Comparison of ENCODE assay signal across 19 cellular contexts in the genomic region with DNA sequence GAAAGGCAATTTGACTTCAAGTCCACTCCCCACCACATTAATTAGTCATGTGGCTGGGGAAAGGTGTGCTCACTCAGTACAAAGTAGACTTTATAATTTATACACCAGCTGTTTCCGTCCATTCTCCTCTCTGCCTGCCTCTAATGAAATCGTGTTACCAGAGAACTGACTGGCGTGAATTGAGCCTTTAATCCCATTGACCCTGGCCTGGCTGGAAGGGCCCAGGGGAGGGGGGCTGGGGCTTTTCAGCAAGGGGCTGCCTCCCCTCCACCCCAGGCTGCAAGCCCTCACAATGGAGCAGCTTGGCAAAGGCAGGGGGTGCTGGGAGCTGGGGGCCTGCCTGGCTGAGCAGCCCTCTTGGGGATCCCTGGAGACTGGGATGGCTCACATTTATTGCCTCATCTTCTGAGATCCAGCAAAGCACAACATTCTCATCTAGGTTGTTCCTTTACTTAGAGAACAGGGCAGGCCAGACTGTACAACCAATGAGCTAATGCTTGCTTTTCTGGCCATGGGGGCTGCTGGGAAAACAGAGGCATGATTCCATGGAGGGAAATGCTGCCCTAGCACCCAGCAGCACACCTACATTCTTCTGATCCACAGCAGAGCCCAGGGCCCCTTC. TPM values are rescaled to one million over a fixed set of nuclear protein-coding genes. Genes with fewer than 3 reads are reported as not detected.
A peak's percentile ranks its signal among the peaks of the same experiment; 100 is the strongest.
DNase-seq lines count a peak whose midpoint lies in the region; ATAC-seq lines count a peak whose summit lies in the region.
"Had no signal": no experiment of that assay in that cellular context is flagged by ENCODE, and none has a peak within 500 bp of the region (broad histone marks: within the 10 kb centered on the region; RNA-seq: fewer than 3 reads in every experiment).

No MANE protein-coding gene starts in this region.

- no peak overlapping the region for H3K4me3 ChIP-seq in ectodermal cell (ENCODE audit: insufficient read depth, low read depth, low read length)
- H3K4me3 ChIP-seq: ascending aorta, ovary had no signal

- DNase-seq in NCI-H2171 treated with DMSO at 0.1 percent for 48 hours (lab: John Stamatoyannopoulos, UW), result peak; percentile 63
- DNase-seq in NCI-H2171 (lab: John Stamatoyannopoulos, UW), result no peak
- DNase-seq in NCI-H524 (lab: John Stamatoyannopoulos, UW), result peak; percentile 87 to 96
- DNase-seq in sciatic nerve (ENCODE audit: low spot score), result peak; percentile 17
- DNase-seq in NCI-H128 (lab: John Stamatoyannopoulos, UW; ENCODE audit: unreplicated experiment), result no peak
- no peak for DNase-seq in stimulated activated naive B cell treated with anti-CD40 and anti-IgM and Interleukin-4, amounts not matched to agents 10 μg/mL and 1 μg/mL and 100 μg/mL, for 72 hours
- DNase-seq: activated CD4-positive, CD25-positive, alpha-beta regulatory T cell; activated naive CD4-positive, alpha-beta T cell; CD4-positive, alpha-beta memory T cell; midbrain; MM.1S; ovary; stimulated activated naive CD8-positive, alpha-beta T cell treated with anti-CD3 and anti-CD28 coated beads, Interleukin-15, Interleukin-2, amounts not matched to agents 100 U/mL and 50 U/mL, for 24 hours; T-helper 1 cell had no signal

- H3K36me3 Mint-ChIP-seq in stimulated activated naive B cell treated with anti-CD40 and anti-IgM and Interleukin-4, amounts not matched to agents 10 μg/mL and 1 μg/mL and 100 μg/mL, for 72 hours, result no peaks in the 10 kb centered on the region
- H3K36me3 Mint-ChIP-seq: CD4-positive, alpha-beta memory T cell had no signal

- H3K27ac Mint-ChIP-seq in stimulated activated naive B cell treated with anti-CD40 and anti-IgM and Interleukin-4, amounts not matched to agents 10 μg/mL and 1 μg/mL and 100 μg/mL, for 72 hours, result no peak overlapping the region
- H3K27ac Mint-ChIP-seq: CD4-positive, alpha-beta memory T cell had no signal

- no peak overlapping the region for H3K4me3 Mint-ChIP-seq in stimulated activated naive B cell treated with anti-CD40 and anti-IgM and Interleukin-4, amounts not matched to agents 10 μg/mL and 1 μg/mL and 100 μg/mL, for 72 hours
- H3K4me3 Mint-ChIP-seq: CD4-positive, alpha-beta memory T cell had no signal

- intact Hi-C loops in sciatic nerve (cut with DNase I), result no loop called here

- no peaks in the 10 kb centered on the region for H3K9me3 Mint-ChIP-seq in stimulated activated naive B cell treated with anti-CD40 and anti-IgM and Interleukin-4, amounts not matched to agents 10 μg/mL and 1 μg/mL and 100 μg/mL, for 72 hours

- peak overlapping the region; percentile 50 for H3K27ac ChIP-seq in ectodermal cell (ENCODE audit: insufficient read depth, low read depth, low read length, poor library complexity, severe bottlenecking)
- H3K27ac ChIP-seq: ascending aorta, ovary had no signal

- peaks cover 22% of the 10 kb centered on the region for H3K4me1 ChIP-seq in ectodermal cell (ENCODE audit: control insufficient read depth, insufficient read depth, low read length)
- H3K4me1 ChIP-seq: ascending aorta had no signal

- peaks cover 9 to 14% of the 10 kb centered on the region in 2 donors for H3K27me3 Mint-ChIP-seq in stimulated activated naive B cell treated with anti-CD40 and anti-IgM and Interleukin-4, amounts not matched to agents 10 μg/mL and 1 μg/mL and 100 μg/mL, for 72 hours

- no peak for ATAC-seq in sciatic nerve
- ATAC-seq in HG02678 (IDR thresholded peaks at IDR 0.05; ENCODE audit: unreplicated experiment), result no peak
- no peak for ATAC-seq in stimulated activated naive B cell treated with anti-CD40 and anti-IgM and Interleukin-4, amounts not matched to agents 10 μg/mL and 1 μg/mL and 100 μg/mL, for 72 hours (replicated peaks)
- ATAC-seq: stimulated activated naive CD8-positive, alpha-beta T cell treated with anti-CD3 and anti-CD28 coated beads, Interleukin-15, Interleukin-2, amounts not matched to agents 100 U/mL and 50 U/mL, for 24 hours had no signal

- no peaks in the 10 kb centered on the region for H3K27me3 ChIP-seq in ectodermal cell (ENCODE audit: control insufficient read depth, insufficient read depth, low read length, poor library complexity, severe bottlenecking)
- H3K27me3 ChIP-seq: ascending aorta, ovary had no signal

- no peaks in the 10 kb centered on the region for H3K36me3 ChIP-seq in ectodermal cell (ENCODE audit: control insufficient read depth, insufficient read depth, low read length)
- H3K36me3 ChIP-seq: ascending aorta, ovary had no signal

- H3K4me1 Mint-ChIP-seq in stimulated activated naive B cell treated with anti-CD40 and anti-IgM and Interleukin-4, amounts not matched to agents 10 μg/mL and 1 μg/mL and 100 μg/mL, for 72 hours, result no peaks in the 10 kb centered on the region
- H3K4me1 Mint-ChIP-seq: CD4-positive, alpha-beta memory T cell had no signal

- 23 to 52% methylated on average over 3 of the region's 3 CpGs for WGBS in ectodermal cell, 2 experiments

- H3K9me3 ChIP-seq in ectodermal cell (ENCODE audit: control insufficient read depth, low read length), result no peaks in the 10 kb centered on the region
- H3K9me3 ChIP-seq: ascending aorta, ovary had no signal

RNA-seq across cellular contexts. Expression of gene LMO1, which starts 25.9 kb away (rescaled TPM):
- polyA plus RNA-seq in ectodermal cell (2013, experiment 1 of 4), result 16.4 TPM
- polyA plus RNA-seq in ectodermal cell (2013, experiment 2 of 4), result 18.0 TPM
- 19.4 TPM for polyA plus RNA-seq in ectodermal cell (2013, experiment 3 of 4)
- polyA plus RNA-seq in ectodermal cell (2013, experiment 4 of 4), result 17.3 TPM
- total RNA-seq in sciatic nerve, result 0.62 TPM
- total RNA-seq: ascending aorta; CD4-positive, alpha-beta memory T cell; RPMI7951; urinary bladder had no signal
- polyA plus RNA-seq: CD4-positive, alpha-beta memory T cell had no signal

Comparison
In these comparisons a context has a peak if more than half of its experiments do, and no peak if none do; other contexts are left out.
1. DNase-seq: peak in NCI-H2171 treated with DMSO at 0.1 percent for 48 hours (single experiment), NCI-H524 (2 of 2) and sciatic nerve (single experiment); none in NCI-H2171 (single experiment), NCI-H128 (single experiment) and stimulated activated naive B cell treated with anti-CD40 and anti-IgM and Interleukin-4, amounts not matched to agents 10 μg/mL and 1 μg/mL and 100 μg/mL, for 72 hours (single experiment).